ENCODE assay signal across 26 cellular contexts in genomic region chr7:36228039-36228438, GRCh38.
DNase-seq lines count a peak whose midpoint lies in the region; ATAC-seq, FAIRE-seq and TF ChIP-seq lines count a peak whose summit lies in the region.
"Had no signal": no experiment of that assay in that cellular context is flagged by ENCODE, and none has a peak within 500 bp of the region (broad histone marks: within the 10 kb centered on the region; RNA-seq: fewer than 3 reads in every experiment).

No MANE protein-coding gene starts in this region.

- H3K4me1 ChIP-seq in muscle layer of duodenum (ENCODE audit: control insufficient read depth in 1 of 2, insufficient read depth in 2 of 2, low read length in 2 of 2) (peaks cover 0 to 17% of the 10 kb centered on the region in 2 donors), suprapubic skin (peaks cover 4% of the 10 kb centered on the region), gastroesophageal sphincter (peaks cover 6 to 29% (median 29%) of the 10 kb centered on the region in 3 donors)
- H3K4me1 ChIP-seq: BE2C had no signal

- TF ChIP-seq CTCF in suprapubic skin (IDR thresholded peaks at IDR 0.05) = no peak
- TF ChIP-seq CTCF in gastroesophageal sphincter (IDR thresholded peaks at IDR 0.05) = no peak

- WGBS in suprapubic skin = 54% methylated on average over 4 of the region's 4 CpGs
- 47 to 90% methylated on average over 4 of the region's 4 CpGs for WGBS in gastroesophageal sphincter (ENCODE audit: low coverage in 1 of 2), 2 donors

- H3K27me3 ChIP-seq in MG63 = no peaks in the 10 kb centered on the region
- no peaks in the 10 kb centered on the region for H3K27me3 ChIP-seq in muscle layer of duodenum (ENCODE audit: low read depth, low read length)
- no peaks in the 10 kb centered on the region for H3K27me3 ChIP-seq in suprapubic skin
- H3K27me3 ChIP-seq in gastroesophageal sphincter = no peaks in the 10 kb centered on the region
- H3K27me3 ChIP-seq: BE2C had no signal

- H3K9me3 ChIP-seq in MG63 = no peaks in the 10 kb centered on the region
- H3K9me3 ChIP-seq in muscle layer of duodenum (ENCODE audit: control insufficient read depth in 1 of 2, low read length in 2 of 2) = no peaks in the 10 kb centered on the region
- H3K9me3 ChIP-seq in suprapubic skin = no peaks in the 10 kb centered on the region
- no peaks in the 10 kb centered on the region for H3K9me3 ChIP-seq in gastroesophageal sphincter
- H3K9me3 ChIP-seq: BE2C had no signal

- H3K4me3 ChIP-seq in MG63 = no peak overlapping the region
- no peak overlapping the region for H3K4me3 ChIP-seq in muscle layer of duodenum (ENCODE audit: low read depth in 1 of 2, low read length in 2 of 2)
- no peak overlapping the region for H3K4me3 ChIP-seq in suprapubic skin
- no peak overlapping the region for H3K4me3 ChIP-seq in gastroesophageal sphincter
- H3K4me3 ChIP-seq: K562 had no signal

- no peak for TF ChIP-seq EP300 in suprapubic skin (IDR thresholded peaks at IDR 0.05)
- TF ChIP-seq EP300 in gastroesophageal sphincter (IDR thresholded peaks at IDR 0.05) = no peak

- H3K36me3 ChIP-seq in MG63 (no peaks in the 10 kb centered on the region), muscle layer of duodenum (ENCODE audit: control insufficient read depth in 1 of 2, insufficient read depth in 2 of 2, low read length in 2 of 2) (no peaks in the 10 kb centered on the region), suprapubic skin (no peaks in the 10 kb centered on the region), gastroesophageal sphincter (no peaks in the 10 kb centered on the region)
- H3K36me3 ChIP-seq: BE2C had no signal

- ATAC-seq in gastroesophageal sphincter (no peak), HG02970 (IDR thresholded peaks at IDR 0.05; ENCODE audit: low FRiP score, unreplicated experiment) (no peak)
- ATAC-seq: HepG2, K562, Panc1 had no signal

- no peak for TF ChIP-seq POLR2A in suprapubic skin (IDR thresholded peaks at IDR 0.05)
- no peak for TF ChIP-seq POLR2A in gastroesophageal sphincter (IDR thresholded peaks at IDR 0.05)

- H3K27ac ChIP-seq in muscle layer of duodenum (ENCODE audit: low read length) (peak overlapping the region; percentile 41), suprapubic skin (peak overlapping the region; percentile 50), gastroesophageal sphincter (peak overlapping the region in 1 of 4 donors; percentile 85)
- H3K27ac ChIP-seq: RWPE1 had no signal

- DNase-seq in HT-29 (ENCODE audit: low spot score) = peak; percentile 63
- DNase-seq in MG63 = peak; percentile 10
- DNase-seq in suprapubic skin (ENCODE audit: low spot score in 2 of 2) = no peak
- DNase-seq in GM19239 (ENCODE audit: insufficient read length, low spot score) = no peak
- DNase-seq in kidney glomerular epithelial cell (lab: John Stamatoyannopoulos, UW) = no peak
- DNase-seq: BE2C; CD8-positive, alpha-beta memory T cell; DMS 273 treated with DMSO at 0.1 percent for 48 hours; DMS79; GF-D8; Kasumi-1; MM.1S; NCI-H1694; NCI-H2081; NCI-H2227 treated with DMSO at 0.1 percent for 48 hours; NCI-H526 treated with DMSO at 0.1 percent for 48 hours; SHP77 had no signal

- FAIRE-seq in GM19239 (lab: Jason Lieb, UNC) = no peak
- FAIRE-seq: GM12892, H1, HepG2 had no signal

Comparison
In these comparisons a context has a peak if more than half of its experiments do, and no peak if none do; other contexts are left out.
1. DNase-seq: peak in HT-29 (single experiment) and MG63 (single experiment); none in suprapubic skin (0 of 2), GM19239 (single experiment) and kidney glomerular epithelial cell (single experiment).